8 cellular contexts compared by ENCODE assay signal in genomic region chr4:56387023-56388001, GRCh38. TPM values are rescaled to one million over a fixed set of nuclear protein-coding genes. Genes with fewer than 3 reads are reported as not detected.
A peak's percentile ranks its signal among the peaks of the same experiment; 100 is the strongest.
DNase-seq lines count a peak whose midpoint lies in the region; ATAC-seq, FAIRE-seq and TF ChIP-seq lines count a peak whose summit lies in the region.

Gene AASDH, minus strand, starts transcription at chr4:56387491. Its CDS starts 3,192 bp downstream, at chr4:56384299.

- no peaks in the 10 kb centered on the region for H3K4me1 ChIP-seq in prostate gland (replicated peaks)

- no peaks in the 10 kb centered on the region for H3K27me3 ChIP-seq in prostate gland (replicated peaks; ENCODE audit: insufficient read depth)

- H3K36me3 Mint-ChIP-seq in T-helper 1 cell treated with Interleukin-12 subunit alpha and Interleukin-12 subunit beta and Interleukin-4 antibody, amounts not matched to agents 30 μg/mL and 1 μg/mL, for 36 hours (ENCODE audit: low read depth) = no peaks in the 10 kb centered on the region

- WGBS in prostate gland = under 1% methylated on average over 57 of the region's 57 CpGs

- FAIRE-seq in urothelium cell line (lab: Jason Lieb, UNC) = peak; percentile 96

- H3K9me3 ChIP-seq in prostate gland = no peaks in the 10 kb centered on the region

- H3K27ac ChIP-seq in prostate gland = peak within 1 kb of the TSS; percentile 92 to 95

- peak within 1 kb of the TSS; percentile 57 to 76 for H3K4me3 ChIP-seq in prostate gland

- no peaks in the 10 kb centered on the region for H3K27me3 Mint-ChIP-seq in T-helper 1 cell treated with Interleukin-12 subunit alpha and Interleukin-12 subunit beta and Interleukin-4 antibody, amounts not matched to agents 30 μg/mL and 1 μg/mL, for 36 hours (ENCODE audit: low read depth)

- H3K4me3 Mint-ChIP-seq in T-helper 1 cell treated with Interleukin-12 subunit alpha and Interleukin-12 subunit beta and Interleukin-4 antibody, amounts not matched to agents 30 μg/mL and 1 μg/mL, for 36 hours = peak within 1 kb of the TSS; percentile 96

- intact Hi-C loops in left ventricle myocardium superior (cut with micrococcal nuclease) = no loop called here
- intact Hi-C loops in prostate gland (cut with DNase I) = no loop called here

- H3K36me3 ChIP-seq in prostate gland = no peaks in the 10 kb centered on the region

- DNase-seq in GM13977 (ENCODE audit: low spot score) = peak; percentile 85
- peak; percentile 87 for DNase-seq in NCI-H1694 (lab: John Stamatoyannopoulos, UW)
- DNase-seq in amygdala (lab: John Stamatoyannopoulos, UW) = peak; percentile 61 to 96 (median 88)
- peak; percentile 95 for DNase-seq in left ventricle myocardium superior
- peak; percentile 91 for DNase-seq in prostate gland (ENCODE audit: low spot score)
- peak; percentile 97 for DNase-seq in urothelium cell line (ENCODE audit: low spot score)

- TF ChIP-seq CTCF in GM13977 (IDR thresholded peaks at IDR 0.05; ENCODE audit: extremely low read depth, insufficient read depth, missing control alignments) = no peak
- no peak for TF ChIP-seq CTCF in prostate gland (IDR thresholded peaks at IDR 0.05)

- H3K27ac Mint-ChIP-seq in T-helper 1 cell treated with Interleukin-12 subunit alpha and Interleukin-12 subunit beta and Interleukin-4 antibody, amounts not matched to agents 30 μg/mL and 1 μg/mL, for 36 hours = peak within 1 kb of the TSS; percentile 100

- TF ChIP-seq POLR2A in prostate gland (IDR thresholded peaks at IDR 0.05) = peak; percentile 48

- H3K9me3 Mint-ChIP-seq in T-helper 1 cell treated with Interleukin-12 subunit alpha and Interleukin-12 subunit beta and Interleukin-4 antibody, amounts not matched to agents 30 μg/mL and 1 μg/mL, for 36 hours = no peaks in the 10 kb centered on the region

- peak; percentile 94 for ATAC-seq in HG02884 (IDR thresholded peaks at IDR 0.05; ENCODE audit: unreplicated experiment)
- ATAC-seq in left ventricle myocardium superior = peak; percentile 99

- H3K4me1 Mint-ChIP-seq in T-helper 1 cell treated with Interleukin-12 subunit alpha and Interleukin-12 subunit beta and Interleukin-4 antibody, amounts not matched to agents 30 μg/mL and 1 μg/mL, for 36 hours (ENCODE audit: low read depth) = peaks cover 20% of the 10 kb centered on the region

- in situ Hi-C loops in GM13977 (cut with MboI; ENCODE audit: low pct_unique_long_range_greater_than_20kb, low sequenced_read_pairs, unreplicated experiment) = no loop called here

RNA-seq across cellular contexts. Expression of gene AASDH, which starts in this region (rescaled TPM):
- 5.3 TPM for total RNA-seq in left ventricle myocardium superior
- total RNA-seq in prostate gland = 10 to 100 TPM; 12.8 to 18.5 TPM

Comparison
In these comparisons a context has a peak if more than half of its experiments do, and no peak if none do; other contexts are left out.
1. Peak in every context shown above with its lines: DNase-seq, ATAC-seq, H3K4me3 ChIP-seq and H3K27ac ChIP-seq.